8 cellular contexts compared by ENCODE assay signal in the genomic region with DNA sequence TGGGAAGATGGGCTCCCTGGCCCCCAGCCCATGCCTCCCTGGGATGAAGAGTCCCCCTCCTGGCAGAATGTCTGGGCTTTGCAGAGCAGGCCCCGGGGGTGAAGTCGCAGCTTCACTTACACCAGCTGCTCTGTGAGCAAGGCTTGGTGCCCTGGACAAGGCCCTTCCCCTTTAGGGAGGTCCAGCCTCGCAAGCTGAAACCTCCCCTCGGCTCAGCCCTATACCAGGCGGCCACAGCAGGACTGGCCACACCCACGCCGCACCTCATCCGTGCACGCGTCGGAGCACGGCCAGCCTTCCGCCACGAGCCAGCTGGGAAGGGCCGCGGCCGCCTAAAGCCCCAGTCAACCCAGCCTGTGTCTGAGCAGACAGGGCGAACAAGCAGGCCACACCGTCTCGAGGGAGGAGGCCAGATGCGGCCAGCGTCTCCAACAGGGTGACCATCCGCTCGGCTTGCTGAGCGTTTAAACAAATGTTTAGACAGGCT.
DNase-seq lines count a peak whose midpoint lies in the region; ATAC-seq and TF ChIP-seq lines count a peak whose summit lies in the region.

No MANE protein-coding gene starts in this region.

- H3K79me2 ChIP-seq in DND-41 (ENCODE audit: insufficient read depth, low read length) = no peaks in the 10 kb centered on the region

- peaks cover 34% of the 10 kb centered on the region for H3K36me3 ChIP-seq in DND-41 (ENCODE audit: insufficient read depth, low read length)

- H3K9me3 ChIP-seq in DND-41 (ENCODE audit: insufficient read depth, low read length, severe bottlenecking) = no peaks in the 10 kb centered on the region

- H3K4me2 ChIP-seq in DND-41 (ENCODE audit: insufficient read depth, low read length) = no peak overlapping the region

- H2AFZ ChIP-seq in DND-41 (ENCODE audit: low read depth, low read length) = no peak overlapping the region

- H3K4me1 ChIP-seq in DND-41 (ENCODE audit: insufficient read depth, low read length) = no peaks in the 10 kb centered on the region

- TF ChIP-seq CTCF in DND-41 (IDR thresholded peaks at IDR 0.05; ENCODE audit: borderline replicate concordance, extremely low read depth, low read length, poor library complexity, severe bottlenecking) = no peak

- no peak overlapping the region for H3K4me3 ChIP-seq in DND-41 (ENCODE audit: low read depth in 1 of 2, low read length in 2 of 2)

- H4K20me1 ChIP-seq in DND-41 (ENCODE audit: insufficient read depth, low read length) = no peaks in the 10 kb centered on the region; the same call in 1 of the 2 replicates

- H3K27ac ChIP-seq in DND-41 (ENCODE audit: low read length) = no peak overlapping the region

- peak; percentile 27; the same call in 2 of the 3 replicates for ATAC-seq in DND-41 (ENCODE audit: insufficient read depth, low read depth)
- ATAC-seq in HG03159 (IDR thresholded peaks at IDR 0.05; ENCODE audit: unreplicated experiment) = no peak
- no peak for ATAC-seq in GM21723 (IDR thresholded peaks at IDR 0.05; ENCODE audit: unreplicated experiment)
- no peak for ATAC-seq in HG03045 (IDR thresholded peaks at IDR 0.05; ENCODE audit: unreplicated experiment)

- no peak for DNase-seq in DND-41
- DNase-seq in NCI-H345 treated with DMSO at 0.1 percent for 48 hours (lab: John Stamatoyannopoulos, UW; ENCODE audit: unreplicated experiment) = peak; percentile 71
- DNase-seq in dermis microvascular lymphatic vessel endothelial cell (ENCODE audit: low read depth in 2 of 2) = peak; percentile 74 to 89
- DNase-seq in lung microvascular endothelial cell (ENCODE audit: low read depth in 2 of 2) = peak; percentile 85 to 92
- no peak for DNase-seq in activated CD4-positive, alpha-beta T cell treated with anti-CD3 and anti-CD28 coated beads for 1 hour

- no peak overlapping the region for H3K9ac ChIP-seq in DND-41 (ENCODE audit: low read depth, low read length)

- H3K27me3 ChIP-seq in DND-41 (ENCODE audit: insufficient read depth, low read length, poor library complexity) = no peaks in the 10 kb centered on the region

Comparison
In these comparisons a context has a peak if more than half of its experiments do, and no peak if none do; other contexts are left out.
1. DNase-seq: peak in NCI-H345 treated with DMSO at 0.1 percent for 48 hours (single experiment), dermis microvascular lymphatic vessel endothelial cell (2 of 2) and lung microvascular endothelial cell (2 of 2); none in DND-41 (single experiment) and activated CD4-positive, alpha-beta T cell treated with anti-CD3 and anti-CD28 coated beads for 1 hour (single experiment).